In genomic region chr10:110815354-110816004, GRCh38 we compare ENCODE assay signal across 1 cellular context.
TF ChIP-seq lines count a peak whose summit lies in the region.

No MANE protein-coding gene starts in this region.

TF ChIP-seq in GM12878, 131 proteins besides CTCF, POLR2A, EP300 and RAD21 (continued from another document and continues in another):
- no peak for TF ChIP-seq NKRF (conservative IDR thresholded peaks at IDR 0.05)
- TF ChIP-seq, protein P1, sequence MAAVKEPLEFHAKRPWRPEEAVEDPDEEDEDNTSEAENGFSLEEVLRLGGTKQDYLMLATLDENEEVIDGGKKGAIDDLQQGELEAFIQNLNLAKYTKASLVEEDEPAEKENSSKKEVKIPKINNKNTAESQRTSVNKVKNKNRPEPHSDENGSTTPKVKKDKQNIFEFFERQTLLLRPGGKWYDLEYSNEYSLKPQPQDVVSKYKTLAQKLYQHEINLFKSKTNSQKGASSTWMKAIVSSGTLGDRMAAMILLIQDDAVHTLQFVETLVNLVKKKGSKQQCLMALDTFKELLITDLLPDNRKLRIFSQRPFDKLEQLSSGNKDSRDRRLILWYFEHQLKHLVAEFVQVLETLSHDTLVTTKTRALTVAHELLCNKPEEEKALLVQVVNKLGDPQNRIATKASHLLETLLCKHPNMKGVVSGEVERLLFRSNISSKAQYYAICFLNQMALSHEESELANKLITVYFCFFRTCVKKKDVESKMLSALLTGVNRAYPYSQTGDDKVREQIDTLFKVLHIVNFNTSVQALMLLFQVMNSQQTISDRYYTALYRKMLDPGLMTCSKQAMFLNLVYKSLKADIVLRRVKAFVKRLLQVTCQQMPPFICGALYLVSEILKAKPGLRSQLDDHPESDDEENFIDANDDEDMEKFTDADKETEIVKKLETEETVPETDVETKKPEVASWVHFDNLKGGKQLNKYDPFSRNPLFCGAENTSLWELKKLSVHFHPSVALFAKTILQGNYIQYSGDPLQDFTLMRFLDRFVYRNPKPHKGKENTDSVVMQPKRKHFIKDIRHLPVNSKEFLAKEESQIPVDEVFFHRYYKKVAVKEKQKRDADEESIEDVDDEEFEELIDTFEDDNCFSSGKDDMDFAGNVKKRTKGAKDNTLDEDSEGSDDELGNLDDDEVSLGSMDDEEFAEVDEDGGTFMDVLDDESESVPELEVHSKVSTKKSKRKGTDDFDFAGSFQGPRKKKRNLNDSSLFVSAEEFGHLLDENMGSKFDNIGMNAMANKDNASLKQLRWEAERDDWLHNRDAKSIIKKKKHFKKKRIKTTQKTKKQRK (IDR thresholded peaks at IDR 0.05; ENCODE audit: low read depth, low read length), result no peak
- TF ChIP-seq, protein P2, sequence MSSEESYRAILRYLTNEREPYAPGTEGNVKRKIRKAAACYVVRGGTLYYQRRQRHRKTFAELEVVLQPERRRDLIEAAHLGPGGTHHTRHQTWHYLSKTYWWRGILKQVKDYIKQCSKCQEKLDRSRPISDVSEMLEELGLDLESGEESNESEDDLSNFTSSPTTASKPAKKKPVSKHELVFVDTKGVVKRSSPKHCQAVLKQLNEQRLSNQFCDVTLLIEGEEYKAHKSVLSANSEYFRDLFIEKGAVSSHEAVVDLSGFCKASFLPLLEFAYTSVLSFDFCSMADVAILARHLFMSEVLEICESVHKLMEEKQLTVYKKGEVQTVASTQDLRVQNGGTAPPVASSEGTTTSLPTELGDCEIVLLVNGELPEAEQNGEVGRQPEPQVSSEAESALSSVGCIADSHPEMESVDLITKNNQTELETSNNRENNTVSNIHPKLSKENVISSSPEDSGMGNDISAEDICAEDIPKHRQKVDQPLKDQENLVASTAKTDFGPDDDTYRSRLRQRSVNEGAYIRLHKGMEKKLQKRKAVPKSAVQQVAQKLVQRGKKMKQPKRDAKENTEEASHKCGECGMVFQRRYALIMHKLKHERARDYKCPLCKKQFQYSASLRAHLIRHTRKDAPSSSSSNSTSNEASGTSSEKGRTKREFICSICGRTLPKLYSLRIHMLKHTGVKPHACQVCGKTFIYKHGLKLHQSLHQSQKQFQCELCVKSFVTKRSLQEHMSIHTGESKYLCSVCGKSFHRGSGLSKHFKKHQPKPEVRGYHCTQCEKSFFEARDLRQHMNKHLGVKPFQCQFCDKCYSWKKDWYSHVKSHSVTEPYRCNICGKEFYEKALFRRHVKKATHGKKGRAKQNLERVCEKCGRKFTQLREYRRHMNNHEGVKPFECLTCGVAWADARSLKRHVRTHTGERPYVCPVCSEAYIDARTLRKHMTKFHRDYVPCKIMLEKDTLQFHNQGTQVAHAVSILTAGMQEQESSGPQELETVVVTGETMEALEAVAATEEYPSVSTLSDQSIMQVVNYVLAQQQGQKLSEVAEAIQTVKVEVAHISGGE (CRISPR knock-in tag; IDR thresholded peaks at IDR 0.05), result no peak
- no peak for TF ChIP-seq SPI1 (IDR thresholded peaks at IDR 0.05; ENCODE audit: borderline replicate concordance, insufficient read depth, low read depth, low read length)
- no peak for TF ChIP-seq BCLAF1 (IDR thresholded peaks at IDR 0.05)
- TF ChIP-seq, protein P3, sequence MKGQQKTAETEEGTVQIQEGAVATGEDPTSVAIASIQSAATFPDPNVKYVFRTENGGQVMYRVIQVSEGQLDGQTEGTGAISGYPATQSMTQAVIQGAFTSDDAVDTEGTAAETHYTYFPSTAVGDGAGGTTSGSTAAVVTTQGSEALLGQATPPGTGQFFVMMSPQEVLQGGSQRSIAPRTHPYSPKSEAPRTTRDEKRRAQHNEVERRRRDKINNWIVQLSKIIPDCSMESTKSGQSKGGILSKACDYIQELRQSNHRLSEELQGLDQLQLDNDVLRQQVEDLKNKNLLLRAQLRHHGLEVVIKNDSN (IDR thresholded peaks at IDR 0.05; ENCODE audit: borderline replicate concordance, extremely low read length, insufficient read depth, low read depth, low read length), result no peak
- TF ChIP-seq, protein P4, sequence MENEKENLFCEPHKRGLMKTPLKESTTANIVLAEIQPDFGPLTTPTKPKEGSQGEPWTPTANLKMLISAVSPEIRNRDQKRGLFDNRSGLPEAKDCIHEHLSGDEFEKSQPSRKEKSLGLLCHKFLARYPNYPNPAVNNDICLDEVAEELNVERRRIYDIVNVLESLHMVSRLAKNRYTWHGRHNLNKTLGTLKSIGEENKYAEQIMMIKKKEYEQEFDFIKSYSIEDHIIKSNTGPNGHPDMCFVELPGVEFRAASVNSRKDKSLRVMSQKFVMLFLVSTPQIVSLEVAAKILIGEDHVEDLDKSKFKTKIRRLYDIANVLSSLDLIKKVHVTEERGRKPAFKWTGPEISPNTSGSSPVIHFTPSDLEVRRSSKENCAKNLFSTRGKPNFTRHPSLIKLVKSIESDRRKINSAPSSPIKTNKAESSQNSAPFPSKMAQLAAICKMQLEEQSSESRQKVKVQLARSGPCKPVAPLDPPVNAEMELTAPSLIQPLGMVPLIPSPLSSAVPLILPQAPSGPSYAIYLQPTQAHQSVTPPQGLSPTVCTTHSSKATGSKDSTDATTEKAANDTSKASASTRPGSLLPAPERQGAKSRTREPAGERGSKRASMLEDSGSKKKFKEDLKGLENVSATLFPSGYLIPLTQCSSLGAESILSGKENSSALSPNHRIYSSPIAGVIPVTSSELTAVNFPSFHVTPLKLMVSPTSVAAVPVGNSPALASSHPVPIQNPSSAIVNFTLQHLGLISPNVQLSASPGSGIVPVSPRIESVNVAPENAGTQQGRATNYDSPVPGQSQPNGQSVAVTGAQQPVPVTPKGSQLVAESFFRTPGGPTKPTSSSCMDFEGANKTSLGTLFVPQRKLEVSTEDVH (IDR thresholded peaks at IDR 0.05; ENCODE audit: low read depth, partially characterized antibody), result no peak
- TF ChIP-seq WRNIP1 (IDR thresholded peaks at IDR 0.05; ENCODE audit: borderline replicate concordance, low read depth, low read length), result no peak
- TF ChIP-seq SMC3 (IDR thresholded peaks at IDR 0.05; ENCODE audit: borderline replicate concordance, low read length), result peak; percentile 3; the same call in 1 of the 2 replicates
- no peak for TF ChIP-seq LARP7 (IDR thresholded peaks at IDR 0.05)
- 0 out of 2 replicates have a peak, but pooled peaks have one; percentile 53 for TF ChIP-seq IKZF1 (conservative IDR thresholded peaks at IDR 0.05)
- TF ChIP-seq CREM (IDR thresholded peaks at IDR 0.05; ENCODE audit: low read depth), result peak; percentile 75; the same call in 1 of the 2 replicates
- TF ChIP-seq GABPA (IDR thresholded peaks at IDR 0.05; ENCODE audit: low read depth), result no peak
- TF ChIP-seq ZNF24 (IDR thresholded peaks at IDR 0.05), result no peak
- TF ChIP-seq MEF2B (IDR thresholded peaks at IDR 0.05; ENCODE audit: partially characterized antibody, poor library complexity, severe bottlenecking), result peak; percentile 62
- no peak for TF ChIP-seq ESRRA (IDR thresholded peaks at IDR 0.05; ENCODE audit: low read length)
- no peak for TF ChIP-seq BHLHE40 (IDR thresholded peaks at IDR 0.05; ENCODE audit: borderline replicate concordance in 1 of 2, low read depth in 2 of 2, low read length in 1 of 2)
- no peak for TF ChIP-seq EZH2 (IDR thresholded peaks at IDR 0.05; ENCODE audit: borderline replicate concordance, control insufficient read depth, low read depth, low read length)
- no peak; the same call in 1 of the 2 replicates for TF ChIP-seq ZBED1 (IDR thresholded peaks at IDR 0.05; ENCODE audit: borderline replicate concordance)
- no peak for TF ChIP-seq RAD51 (IDR thresholded peaks at IDR 0.05)
- TF ChIP-seq, protein P5, sequence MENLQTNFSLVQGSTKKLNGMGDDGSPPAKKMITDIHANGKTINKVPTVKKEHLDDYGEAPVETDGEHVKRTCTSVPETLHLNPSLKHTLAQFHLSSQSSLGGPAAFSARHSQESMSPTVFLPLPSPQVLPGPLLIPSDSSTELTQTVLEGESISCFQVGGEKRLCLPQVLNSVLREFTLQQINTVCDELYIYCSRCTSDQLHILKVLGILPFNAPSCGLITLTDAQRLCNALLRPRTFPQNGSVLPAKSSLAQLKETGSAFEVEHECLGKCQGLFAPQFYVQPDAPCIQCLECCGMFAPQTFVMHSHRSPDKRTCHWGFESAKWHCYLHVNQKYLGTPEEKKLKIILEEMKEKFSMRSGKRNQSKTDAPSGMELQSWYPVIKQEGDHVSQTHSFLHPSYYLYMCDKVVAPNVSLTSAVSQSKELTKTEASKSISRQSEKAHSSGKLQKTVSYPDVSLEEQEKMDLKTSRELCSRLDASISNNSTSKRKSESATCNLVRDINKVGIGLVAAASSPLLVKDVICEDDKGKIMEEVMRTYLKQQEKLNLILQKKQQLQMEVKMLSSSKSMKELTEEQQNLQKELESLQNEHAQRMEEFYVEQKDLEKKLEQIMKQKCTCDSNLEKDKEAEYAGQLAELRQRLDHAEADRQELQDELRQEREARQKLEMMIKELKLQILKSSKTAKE (IDR thresholded peaks at IDR 0.05; ENCODE audit: low read depth, poor library complexity, severe bottlenecking), result peak; percentile 34
- TF ChIP-seq RBBP5 (conservative IDR thresholded peaks at IDR 0.05), result no peak
- no peak for TF ChIP-seq MXI1 (IDR thresholded peaks at IDR 0.05; ENCODE audit: low read depth, low read length)
- peak; percentile 61; the same call in 1 of the 2 replicates for TF ChIP-seq POLR2AphosphoS5 (IDR thresholded peaks at IDR 0.05; ENCODE audit: low read length)
- no peak for TF ChIP-seq NRF1 (conservative IDR thresholded peaks at IDR 0.05; ENCODE audit: low read depth, low read length)
- TF ChIP-seq PAX5 (IDR thresholded peaks at IDR 0.05; ENCODE audit: borderline replicate concordance, low read depth, low read length), result no peak
- TF ChIP-seq, protein P6, sequence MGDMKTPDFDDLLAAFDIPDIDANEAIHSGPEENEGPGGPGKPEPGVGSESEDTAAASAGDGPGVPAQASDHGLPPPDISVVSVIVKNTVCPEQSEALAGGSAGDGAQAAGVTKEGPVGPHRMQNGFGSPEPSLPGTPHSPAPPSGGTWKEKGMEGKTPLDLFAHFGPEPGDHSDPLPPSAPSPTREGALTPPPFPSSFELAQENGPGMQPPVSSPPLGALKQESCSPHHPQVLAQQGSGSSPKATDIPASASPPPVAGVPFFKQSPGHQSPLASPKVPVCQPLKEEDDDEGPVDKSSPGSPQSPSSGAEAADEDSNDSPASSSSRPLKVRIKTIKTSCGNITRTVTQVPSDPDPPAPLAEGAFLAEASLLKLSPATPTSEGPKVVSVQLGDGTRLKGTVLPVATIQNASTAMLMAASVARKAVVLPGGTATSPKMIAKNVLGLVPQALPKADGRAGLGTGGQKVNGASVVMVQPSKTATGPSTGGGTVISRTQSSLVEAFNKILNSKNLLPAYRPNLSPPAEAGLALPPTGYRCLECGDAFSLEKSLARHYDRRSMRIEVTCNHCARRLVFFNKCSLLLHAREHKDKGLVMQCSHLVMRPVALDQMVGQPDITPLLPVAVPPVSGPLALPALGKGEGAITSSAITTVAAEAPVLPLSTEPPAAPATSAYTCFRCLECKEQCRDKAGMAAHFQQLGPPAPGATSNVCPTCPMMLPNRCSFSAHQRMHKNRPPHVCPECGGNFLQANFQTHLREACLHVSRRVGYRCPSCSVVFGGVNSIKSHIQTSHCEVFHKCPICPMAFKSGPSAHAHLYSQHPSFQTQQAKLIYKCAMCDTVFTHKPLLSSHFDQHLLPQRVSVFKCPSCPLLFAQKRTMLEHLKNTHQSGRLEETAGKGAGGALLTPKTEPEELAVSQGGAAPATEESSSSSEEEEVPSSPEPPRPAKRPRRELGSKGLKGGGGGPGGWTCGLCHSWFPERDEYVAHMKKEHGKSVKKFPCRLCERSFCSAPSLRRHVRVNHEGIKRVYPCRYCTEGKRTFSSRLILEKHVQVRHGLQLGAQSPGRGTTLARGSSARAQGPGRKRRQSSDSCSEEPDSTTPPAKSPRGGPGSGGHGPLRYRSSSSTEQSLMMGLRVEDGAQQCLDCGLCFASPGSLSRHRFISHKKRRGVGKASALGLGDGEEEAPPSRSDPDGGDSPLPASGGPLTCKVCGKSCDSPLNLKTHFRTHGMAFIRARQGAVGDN (IDR thresholded peaks at IDR 0.05), result 0 out of 2 replicates have a peak, but pooled peaks have one; percentile 28
- TF ChIP-seq CEBPB (IDR thresholded peaks at IDR 0.05; ENCODE audit: borderline replicate concordance in 1 of 2, low read depth in 2 of 2, low read length in 2 of 2), result no peak
- TF ChIP-seq EED (IDR thresholded peaks at IDR 0.05; ENCODE audit: low read depth), result peak; percentile 81
- TF ChIP-seq, protein P7, sequence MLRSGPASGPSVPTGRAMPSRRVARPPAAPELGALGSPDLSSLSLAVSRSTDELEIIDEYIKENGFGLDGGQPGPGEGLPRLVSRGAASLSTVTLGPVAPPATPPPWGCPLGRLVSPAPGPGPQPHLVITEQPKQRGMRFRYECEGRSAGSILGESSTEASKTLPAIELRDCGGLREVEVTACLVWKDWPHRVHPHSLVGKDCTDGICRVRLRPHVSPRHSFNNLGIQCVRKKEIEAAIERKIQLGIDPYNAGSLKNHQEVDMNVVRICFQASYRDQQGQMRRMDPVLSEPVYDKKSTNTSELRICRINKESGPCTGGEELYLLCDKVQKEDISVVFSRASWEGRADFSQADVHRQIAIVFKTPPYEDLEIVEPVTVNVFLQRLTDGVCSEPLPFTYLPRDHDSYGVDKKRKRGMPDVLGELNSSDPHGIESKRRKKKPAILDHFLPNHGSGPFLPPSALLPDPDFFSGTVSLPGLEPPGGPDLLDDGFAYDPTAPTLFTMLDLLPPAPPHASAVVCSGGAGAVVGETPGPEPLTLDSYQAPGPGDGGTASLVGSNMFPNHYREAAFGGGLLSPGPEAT (IDR thresholded peaks at IDR 0.05; ENCODE audit: low read depth), result peak; percentile 87
- no peak for TF ChIP-seq STAT3 (IDR thresholded peaks at IDR 0.05; ENCODE audit: low read depth, low read length)
